ENCODE assay signal across 28 cellular contexts in genomic region chr16:78953526-78953925, GRCh38.
"Had no signal": no experiment of that assay in that cellular context is flagged by ENCODE, and none has a peak within 500 bp of the region (broad histone marks: within the 10 kb centered on the region; RNA-seq: fewer than 3 reads in every experiment).

No MANE protein-coding gene starts in this region.

- H3K36me3 Mint-ChIP-seq: natural killer cell treated with Interleukin-12 subunit alpha and Interleukin-12 subunit beta and Interleukin-15 and Interleukin-18, amount 100 ng/mL, for 72 hours; type B pancreatic cell had no signal

- H3K36me3 ChIP-seq: colonic mucosa, esophagus muscularis mucosa, gastroesophageal sphincter, heart left ventricle, prostate gland, right atrium auricular region, tibial artery had no signal

- H3K4me1 ChIP-seq: colonic mucosa, esophagus muscularis mucosa, foreskin keratinocyte, gastroesophageal sphincter, heart left ventricle, prostate gland, right atrium auricular region, tibial artery had no signal

- ATAC-seq: foreskin keratinocyte; gastroesophageal sphincter; heart left ventricle; left lobe of liver; mucosa of descending colon; natural killer cell treated with Interleukin-12 subunit alpha and Interleukin-12 subunit beta and Interleukin-15 and Interleukin-18, amount 100 ng/mL, for 72 hours; sciatic nerve; stimulated activated naive CD8-positive, alpha-beta T cell treated with anti-CD3 and anti-CD28 coated beads, Interleukin-15, amount 100 ng/mL, for 72 hours had no signal

- H3K4me3 ChIP-seq: colonic mucosa, esophagus muscularis mucosa, gastroesophageal sphincter, heart left ventricle, hepatocyte, lung, mucosa of descending colon, prostate gland, right atrium auricular region, smooth muscle cell, tibial artery had no signal

- H3K27me3 ChIP-seq: colonic mucosa, esophagus muscularis mucosa, foreskin keratinocyte, gastroesophageal sphincter, heart left ventricle, hepatocyte, right atrium auricular region, tibial artery had no signal

- H3K27ac ChIP-seq: colonic mucosa, esophagus muscularis mucosa, foreskin keratinocyte, gastroesophageal sphincter, heart left ventricle, hepatocyte, prostate gland, right atrium auricular region, tibial artery had no signal

- H3K4me1 Mint-ChIP-seq: stimulated activated naive CD8-positive, alpha-beta T cell treated with anti-CD3 and anti-CD28 coated beads, Interleukin-15, amount 100 ng/mL, for 72 hours had no signal

- H3K27ac Mint-ChIP-seq: dendritic cell treated with granulocyte-macrophage colony-stimulating factor and Interleukin-4, amounts not matched to agents 40 ng/mL and 50 ng/mL, for 4 days; memory B cell; natural killer cell treated with Interleukin-12 subunit alpha and Interleukin-12 subunit beta and Interleukin-15 and Interleukin-18, amount 100 ng/mL, for 72 hours; stimulated activated naive CD8-positive, alpha-beta T cell treated with anti-CD3 and anti-CD28 coated beads, Interleukin-15, amount 100 ng/mL, for 72 hours; type B pancreatic cell had no signal

- H3K4me3 Mint-ChIP-seq: dendritic cell treated with granulocyte-macrophage colony-stimulating factor and Interleukin-4, amounts not matched to agents 40 ng/mL and 50 ng/mL, for 4 days; memory B cell; naive B cell; natural killer cell treated with Interleukin-12 subunit alpha and Interleukin-12 subunit beta and Interleukin-15 and Interleukin-18, amount 100 ng/mL, for 72 hours; neural crest cell; stimulated activated naive CD8-positive, alpha-beta T cell treated with anti-CD3 and anti-CD28 coated beads, Interleukin-15, amount 100 ng/mL, for 72 hours; type B pancreatic cell had no signal

- H3K9me3 Mint-ChIP-seq: natural killer cell treated with Interleukin-12 subunit alpha and Interleukin-12 subunit beta and Interleukin-15 and Interleukin-18, amount 100 ng/mL, for 72 hours; type B pancreatic cell had no signal

- H3K9me3 ChIP-seq: colonic mucosa, esophagus muscularis mucosa, mucosa of descending colon, prostate gland, right atrium auricular region, tibial artery had no signal

- DNase-seq: colonic mucosa; effector memory CD4-positive, alpha-beta T cell; foreskin keratinocyte; heart left ventricle; kidney; mucosa of descending colon; naive B cell; stimulated activated CD4-positive, alpha-beta T cell treated with anti-CD3 and anti-CD28 coated beads, Interleukin-12 subunit alpha, Interleukin-12 subunit beta, amount 100 ng/mL, for 4 hours; stimulated activated CD4-positive, alpha-beta T cell treated with anti-CD3 and anti-CD28 coated beads, Interleukin-1b, Interleukin-23, amount 100 ng/mL, for 48 hours; stimulated activated CD4-positive, alpha-beta T cell treated with anti-CD3 and anti-CD28 coated beads, Interleukin-4, amount 100 ng/mL, for 1 hour; stimulated activated CD8-positive, alpha-beta memory T cell treated with anti-CD3 and anti-CD28 coated beads, Interleukin-4, amount 100 ng/mL, for 48 hours; stimulated activated naive CD4-positive, alpha-beta T cell; stimulated activated naive CD8-positive, alpha-beta T cell treated with anti-CD3 and anti-CD28 coated beads, Interleukin-15, amount 100 ng/mL, for 72 hours; tibial artery had no signal

- H3K27me3 Mint-ChIP-seq: stimulated activated naive CD8-positive, alpha-beta T cell treated with anti-CD3 and anti-CD28 coated beads, Interleukin-15, amount 100 ng/mL, for 72 hours; type B pancreatic cell had no signal
